ENCODE assay signal across 26 cellular contexts in genomic region chr17:66248285-66248684, GRCh38. TPM values are rescaled to one million over a fixed set of nuclear protein-coding genes. Genes with fewer than 3 reads are reported as not detected.
"Had no signal": no experiment of that assay in that cellular context is flagged by ENCODE, and none has a peak within 500 bp of the region (broad histone marks: within the 10 kb centered on the region; RNA-seq: fewer than 3 reads in every experiment).

No MANE protein-coding gene starts in this region.

- H3K4me1 ChIP-seq: foreskin keratinocyte, sigmoid colon, transverse colon had no signal

- H3K27me3 Mint-ChIP-seq: activated CD4-positive, alpha-beta memory T cell treated with anti-CD3 and anti-CD28 coated beads for 36 hours; activated naive CD8-positive, alpha-beta T cell treated with anti-CD3 and anti-CD28 coated beads for 36 hours; stimulated activated memory B cell treated with anti-CD40 and anti-IgM and Interleukin-4, amounts not matched to agents 10 μg/mL and 1 μg/mL and 100 μg/mL, for 72 hours had no signal

- H3K4me3 Mint-ChIP-seq: activated CD4-positive, alpha-beta memory T cell treated with anti-CD3 and anti-CD28 coated beads for 36 hours; activated naive CD8-positive, alpha-beta T cell treated with anti-CD3 and anti-CD28 coated beads for 36 hours; immature natural killer cell; naive B cell; stimulated activated memory B cell treated with anti-CD40 and anti-IgM and Interleukin-4, amounts not matched to agents 10 μg/mL and 1 μg/mL and 100 μg/mL, for 72 hours had no signal

- H3K4me1 Mint-ChIP-seq: stimulated activated memory B cell treated with anti-CD40 and anti-IgM and Interleukin-4, amounts not matched to agents 10 μg/mL and 1 μg/mL and 100 μg/mL, for 72 hours had no signal

- H3K27ac ChIP-seq: foreskin keratinocyte, hepatocyte, sigmoid colon, transverse colon had no signal

- ATAC-seq: foreskin keratinocyte; stimulated activated memory B cell treated with anti-CD40 and anti-IgM and Interleukin-4, amounts not matched to agents 10 μg/mL and 1 μg/mL and 100 μg/mL, for 72 hours had no signal

- H3K27me3 ChIP-seq: foreskin keratinocyte, hepatocyte, sigmoid colon, transverse colon had no signal

- H3K36me3 ChIP-seq: sigmoid colon, transverse colon had no signal

- H3K4me3 ChIP-seq: hepatocyte, sigmoid colon, smooth muscle cell, transverse colon had no signal

- H3K9me3 ChIP-seq: sigmoid colon, transverse colon had no signal

- H3K27ac Mint-ChIP-seq: activated CD4-positive, alpha-beta memory T cell treated with anti-CD3 and anti-CD28 coated beads for 36 hours; activated naive CD8-positive, alpha-beta T cell treated with anti-CD3 and anti-CD28 coated beads for 36 hours; immature natural killer cell; naive B cell; stimulated activated memory B cell treated with anti-CD40 and anti-IgM and Interleukin-4, amounts not matched to agents 10 μg/mL and 1 μg/mL and 100 μg/mL, for 72 hours had no signal

- H3K36me3 Mint-ChIP-seq: activated CD4-positive, alpha-beta memory T cell treated with anti-CD3 and anti-CD28 coated beads for 36 hours; activated naive CD8-positive, alpha-beta T cell treated with anti-CD3 and anti-CD28 coated beads for 36 hours; immature natural killer cell; naive B cell; stimulated activated memory B cell treated with anti-CD40 and anti-IgM and Interleukin-4, amounts not matched to agents 10 μg/mL and 1 μg/mL and 100 μg/mL, for 72 hours had no signal

- DNase-seq: activated CD4-positive, alpha-beta memory T cell treated with anti-CD3 and anti-CD28 coated beads for 36 hours; activated CD4-positive, alpha-beta T cell treated with anti-CD3 and anti-CD28 coated beads for 48 hours; activated naive CD4-positive, alpha-beta T cell treated with Interleukin-2 at 50 U/mL for 16 hours; activated naive CD8-positive, alpha-beta T cell treated with anti-CD3 and anti-CD28 coated beads for 36 hours; activated T-cell treated with anti-CD3 and anti-CD28 coated beads, Interleukin-2, amount 50 U/mL, for 48 hours; cerebellar nuclear complex; cortex of kidney; effector CD4-positive, alpha-beta T cell; erythroblast; foreskin keratinocyte; immature natural killer cell; kidney glomerular epithelial cell; naive B cell; occipital lobe; sigmoid colon; stimulated activated CD4-positive, alpha-beta T cell treated with anti-CD3 and anti-CD28 coated beads, Interleukin-15, amount 100 ng/mL, for 24 hours; transverse colon had no signal

RNA-seq across cellular contexts. Expression of gene APOH, which starts 19.1 kb away (rescaled TPM):
- total RNA-seq: activated CD4-positive, alpha-beta memory T cell treated with anti-CD3 and anti-CD28 coated beads for 36 hours; activated naive CD8-positive, alpha-beta T cell treated with anti-CD3 and anti-CD28 coated beads for 36 hours; foreskin keratinocyte; glomerular endothelial cell; lower leg skin; mesenteric fat pad; smooth muscle cell; T-helper 2 cell treated with Interferon-gamma antibody and Interleukin-4, amounts not matched to agents 100 ng/mL and 5 ng/mL, for 36 hours; temporal lobe had no signal
- polyA plus RNA-seq: foreskin keratinocyte, immature natural killer cell, neural cell, smooth muscle cell had no signal
